ENCODE assay signal across 1 cellular context in genomic region chr20:43055181-43055884, GRCh38.
TF ChIP-seq lines count a peak whose summit lies in the region.

No MANE protein-coding gene starts in this region.

TF ChIP-seq in SK-N-SH, 30 proteins besides CTCF, POLR2A, EP300 and RAD21 (continued from another document):
- no peak for TF ChIP-seq IRF3 (IDR thresholded peaks at IDR 0.05; ENCODE audit: low read depth, low read length)
- TF ChIP-seq, protein P1, sequence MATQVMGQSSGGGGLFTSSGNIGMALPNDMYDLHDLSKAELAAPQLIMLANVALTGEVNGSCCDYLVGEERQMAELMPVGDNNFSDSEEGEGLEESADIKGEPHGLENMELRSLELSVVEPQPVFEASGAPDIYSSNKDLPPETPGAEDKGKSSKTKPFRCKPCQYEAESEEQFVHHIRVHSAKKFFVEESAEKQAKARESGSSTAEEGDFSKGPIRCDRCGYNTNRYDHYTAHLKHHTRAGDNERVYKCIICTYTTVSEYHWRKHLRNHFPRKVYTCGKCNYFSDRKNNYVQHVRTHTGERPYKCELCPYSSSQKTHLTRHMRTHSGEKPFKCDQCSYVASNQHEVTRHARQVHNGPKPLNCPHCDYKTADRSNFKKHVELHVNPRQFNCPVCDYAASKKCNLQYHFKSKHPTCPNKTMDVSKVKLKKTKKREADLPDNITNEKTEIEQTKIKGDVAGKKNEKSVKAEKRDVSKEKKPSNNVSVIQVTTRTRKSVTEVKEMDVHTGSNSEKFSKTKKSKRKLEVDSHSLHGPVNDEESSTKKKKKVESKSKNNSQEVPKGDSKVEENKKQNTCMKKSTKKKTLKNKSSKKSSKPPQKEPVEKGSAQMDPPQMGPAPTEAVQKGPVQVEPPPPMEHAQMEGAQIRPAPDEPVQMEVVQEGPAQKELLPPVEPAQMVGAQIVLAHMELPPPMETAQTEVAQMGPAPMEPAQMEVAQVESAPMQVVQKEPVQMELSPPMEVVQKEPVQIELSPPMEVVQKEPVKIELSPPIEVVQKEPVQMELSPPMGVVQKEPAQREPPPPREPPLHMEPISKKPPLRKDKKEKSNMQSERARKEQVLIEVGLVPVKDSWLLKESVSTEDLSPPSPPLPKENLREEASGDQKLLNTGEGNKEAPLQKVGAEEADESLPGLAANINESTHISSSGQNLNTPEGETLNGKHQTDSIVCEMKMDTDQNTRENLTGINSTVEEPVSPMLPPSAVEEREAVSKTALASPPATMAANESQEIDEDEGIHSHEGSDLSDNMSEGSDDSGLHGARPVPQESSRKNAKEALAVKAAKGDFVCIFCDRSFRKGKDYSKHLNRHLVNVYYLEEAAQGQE (IDR thresholded peaks at IDR 0.05; ENCODE audit: low read depth, low read length) = no peak
- TF ChIP-seq RCOR1 (IDR thresholded peaks at IDR 0.05; ENCODE audit: low read length) = no peak
- no peak for TF ChIP-seq GABPA (IDR thresholded peaks at IDR 0.05; ENCODE audit: low read depth)
- no peak for TF ChIP-seq RFX5 (IDR thresholded peaks at IDR 0.05; ENCODE audit: low read length)
- TF ChIP-seq NFIC (IDR thresholded peaks at IDR 0.05; ENCODE audit: borderline replicate concordance) = no peak
- no peak for TF ChIP-seq FOXJ3 (CRISPR knock-in tag; IDR thresholded peaks at IDR 0.05)
- no peak for TF ChIP-seq SMC3 (IDR thresholded peaks at IDR 0.05; ENCODE audit: low read depth, low read length)
